Comparison of ENCODE assay signal across 2 cellular contexts in genomic region chr22:42227435-42227834, GRCh38.
TF ChIP-seq lines count a peak whose summit lies in the region.

No MANE protein-coding gene starts in this region.

TF ChIP-seq in HepG2, 621 proteins besides CTCF, POLR2A, EP300 and RAD21:
- TF ChIP-seq ZSCAN22 (CRISPR knock-in tag; IDR thresholded peaks at IDR 0.05) (no peak), HNRNPK (IDR thresholded peaks at IDR 0.05; ENCODE audit: low read depth, low read length, poor library complexity, severe bottlenecking) (no peak), MEIS1 (CRISPR knock-in tag; IDR thresholded peaks at IDR 0.05; ENCODE audit: borderline replicate concordance) (no peak), ZNF329 (CRISPR knock-in tag; IDR thresholded peaks at IDR 0.05; ENCODE audit: low read depth) (no peak), ZBTB4 (CRISPR knock-in tag; IDR thresholded peaks at IDR 0.05; ENCODE audit: borderline replicate concordance) (no peak), ZBTB20 (CRISPR knock-in tag; IDR thresholded peaks at IDR 0.05; ENCODE audit: borderline replicate concordance, low read depth) (no peak), MAFK (conservative IDR thresholded peaks at IDR 0.05 in 1 of 2, IDR thresholded peaks at IDR 0.05 in 1 of 2; ENCODE audit: low read length in 2 of 2) (no peak), FOXA3 (CRISPR knock-in tag; IDR thresholded peaks at IDR 0.05) (no peak), BRCA1 (CRISPR knock-in tag; IDR thresholded peaks at IDR 0.05) (no peak), ZKSCAN1 (IDR thresholded peaks at IDR 0.05; ENCODE audit: low read length) (no peak), KLF9 (CRISPR knock-in tag; IDR thresholded peaks at IDR 0.05; ENCODE audit: low read depth) (no peak), ZNF446 (CRISPR knock-in tag; IDR thresholded peaks at IDR 0.05) (no peak), SRSF9 (IDR thresholded peaks at IDR 0.05; ENCODE audit: borderline replicate concordance, insufficient read depth, low read depth, low read length, poor library complexity, severe bottlenecking) (no peak)
- TF ChIP-seq, protein P1, sequence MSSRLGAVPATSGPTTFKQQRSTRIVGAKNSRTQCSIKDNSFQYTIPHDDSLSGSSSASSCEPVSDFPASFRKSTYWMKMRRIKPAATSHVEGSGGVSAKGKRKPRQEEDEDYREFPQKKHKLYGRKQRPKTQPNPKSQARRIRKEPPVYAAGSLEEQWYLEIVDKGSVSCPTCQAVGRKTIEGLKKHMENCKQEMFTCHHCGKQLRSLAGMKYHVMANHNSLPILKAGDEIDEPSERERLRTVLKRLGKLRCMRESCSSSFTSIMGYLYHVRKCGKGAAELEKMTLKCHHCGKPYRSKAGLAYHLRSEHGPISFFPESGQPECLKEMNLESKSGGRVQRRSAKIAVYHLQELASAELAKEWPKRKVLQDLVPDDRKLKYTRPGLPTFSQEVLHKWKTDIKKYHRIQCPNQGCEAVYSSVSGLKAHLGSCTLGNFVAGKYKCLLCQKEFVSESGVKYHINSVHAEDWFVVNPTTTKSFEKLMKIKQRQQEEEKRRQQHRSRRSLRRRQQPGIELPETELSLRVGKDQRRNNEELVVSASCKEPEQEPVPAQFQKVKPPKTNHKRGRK (CRISPR knock-in tag; IDR thresholded peaks at IDR 0.05) = no peak
TF ChIP-seq in HepG2: peak in this region for 0.

TF ChIP-seq in WTC11, 78 proteins besides CTCF, POLR2A, EP300 and RAD21:
- TF ChIP-seq E2F1 (CRISPR knock-in tag; IDR thresholded peaks at IDR 0.05) (no peak), NFE2L1 (CRISPR knock-in tag; IDR thresholded peaks at IDR 0.05) (no peak)
